In genomic region chr1:23524163-23524562, GRCh38 we compare ENCODE assay signal across 16 cellular contexts. TPM values are rescaled to one million over a fixed set of nuclear protein-coding genes. Genes with fewer than 3 reads are reported as not detected.
DNase-seq lines count a peak whose midpoint lies in the region; ATAC-seq, FAIRE-seq and TF ChIP-seq lines count a peak whose summit lies in the region.
"Had no signal": no experiment of that assay in that cellular context is flagged by ENCODE, and none has a peak within 500 bp of the region (broad histone marks: within the 10 kb centered on the region; RNA-seq: fewer than 3 reads in every experiment).

No MANE protein-coding gene starts in this region.

- peak overlapping the region; percentile 88 for H3K27ac Mint-ChIP-seq in CD4-positive, alpha-beta T cell
- H3K27ac Mint-ChIP-seq in dendritic cell treated with granulocyte-macrophage colony-stimulating factor and Interleukin-4, amounts not matched to agents 40 ng/mL and 50 ng/mL, for 4 days: peak overlapping the region; percentile 25
- H3K27ac Mint-ChIP-seq: activated naive CD4-positive, alpha-beta T cell treated with anti-CD3 and anti-CD28 coated beads, Interleukin-2, amount 50 U/mL, for 24 hours had no signal

- H3K18ac ChIP-seq in mesenchymal stem cell (ENCODE audit: low read depth in 1 of 2, low read length in 2 of 2): no peak overlapping the region

- no peak for FAIRE-seq in small intestine (lab: Jason Lieb, UNC)
- FAIRE-seq: bronchial epithelial cell had no signal

- H3K4me3 Mint-ChIP-seq in CD4-positive, alpha-beta T cell: peak overlapping the region; percentile 30
- no peak overlapping the region for H3K4me3 Mint-ChIP-seq in dendritic cell treated with granulocyte-macrophage colony-stimulating factor and Interleukin-4, amounts not matched to agents 40 ng/mL and 50 ng/mL, for 4 days
- H3K4me3 Mint-ChIP-seq: activated naive CD4-positive, alpha-beta T cell treated with anti-CD3 and anti-CD28 coated beads, Interleukin-2, amount 50 U/mL, for 24 hours had no signal

- no peaks in the 10 kb centered on the region for H3K36me3 Mint-ChIP-seq in CD4-positive, alpha-beta T cell (ENCODE audit: low read depth)
- peaks cover 5% of the 10 kb centered on the region for H3K36me3 Mint-ChIP-seq in dendritic cell treated with granulocyte-macrophage colony-stimulating factor and Interleukin-4, amounts not matched to agents 40 ng/mL and 50 ng/mL, for 4 days (ENCODE audit: low read depth)
- H3K36me3 Mint-ChIP-seq: activated naive CD4-positive, alpha-beta T cell treated with anti-CD3 and anti-CD28 coated beads, Interleukin-2, amount 50 U/mL, for 24 hours had no signal

- peaks cover 5% of the 10 kb centered on the region for H3K79me1 ChIP-seq in mesenchymal stem cell (replicated peaks; ENCODE audit: low read length, poor library complexity, severe bottlenecking)

- H3K79me2 ChIP-seq in Loucy (ENCODE audit: insufficient read depth, low read length): peaks cover 72% of the 10 kb centered on the region

- no peak overlapping the region for H3K27ac ChIP-seq in CD4-positive, alpha-beta T cell (ENCODE audit: low read depth, low read length)
- H3K27ac ChIP-seq in small intestine (ENCODE audit: low read depth in 1 of 2, low read length in 1 of 2): peak overlapping the region; percentile 78 to 87
- H3K27ac ChIP-seq in mesenchymal stem cell (ENCODE audit: low read length, poor library complexity, severe bottlenecking): no peak overlapping the region
- H3K27ac ChIP-seq: C4-2B, GM23248 had no signal

- H2AK5ac ChIP-seq in mesenchymal stem cell (ENCODE audit: low read length, severe bottlenecking): no peak overlapping the region

- H4K20me1 ChIP-seq in Loucy (ENCODE audit: insufficient read depth, low read length, poor library complexity, severe bottlenecking): peaks cover 33% of the 10 kb centered on the region

- CTCF ChIA-PET in CD4-positive, alpha-beta T cell (lab: Charles Lee): interaction anchor here (1.7 to 3.2 kb wide), 4 partner anchors 16 to 113 kb away, joined by 7 to 21 read pairs (median 12); no protein-coding TSS in a partner anchor

- H2BK120ac ChIP-seq in mesenchymal stem cell (ENCODE audit: low read depth, low read length): no peak overlapping the region

- H3K36me3 ChIP-seq in Loucy (ENCODE audit: insufficient read depth, low read length): peaks cover 42% of the 10 kb centered on the region; the same call in 1 of the 2 replicates
- peaks cover 0 to 2% of the 10 kb centered on the region in 2 donors for H3K36me3 ChIP-seq in small intestine (ENCODE audit: control insufficient read depth in 2 of 2, insufficient read depth in 2 of 2, low read length in 2 of 2)
- H3K36me3 ChIP-seq in mesenchymal stem cell (ENCODE audit: control insufficient read depth in 1 of 2, insufficient read depth in 2 of 2, low read depth in 1 of 2, low read length in 2 of 2): peaks cover 0 to 4% of the 10 kb centered on the region in 2 experiments

- no peaks in the 10 kb centered on the region for H3K27me3 ChIP-seq in CD4-positive, alpha-beta T cell (ENCODE audit: control insufficient read depth, insufficient read depth, low read length)
- H3K27me3 ChIP-seq in Loucy (ENCODE audit: insufficient read depth, low read length, poor library complexity, severe bottlenecking) (no peaks in the 10 kb centered on the region), small intestine (ENCODE audit: control insufficient read depth in 2 of 2, insufficient read depth in 2 of 2, low read length in 2 of 2) (no peaks in the 10 kb centered on the region), mesenchymal stem cell (ENCODE audit: control insufficient read depth in 1 of 2, insufficient read depth in 1 of 2, low read length in 2 of 2) (no peaks in the 10 kb centered on the region)

- no peak for ATAC-seq in CD4-positive, alpha-beta T cell (ENCODE audit: poor library complexity)
- ATAC-seq: left cardiac atrium had no signal

- whole genome bisulfite sequencing in small intestine, 3 donors: 5 to 46% (median 28%) methylated on average over 3 of the region's 3 CpGs
- 100% methylated on average over 1 of the region's 3 CpGs for WGBS in mesenchymal stem cell

- H3K4me1 Mint-ChIP-seq in CD4-positive, alpha-beta T cell (ENCODE audit: low read depth): peaks cover 66% of the 10 kb centered on the region
- H3K4me1 Mint-ChIP-seq in dendritic cell treated with granulocyte-macrophage colony-stimulating factor and Interleukin-4, amounts not matched to agents 40 ng/mL and 50 ng/mL, for 4 days (ENCODE audit: low read depth): peaks cover 61% of the 10 kb centered on the region

- no peak overlapping the region for H4K91ac ChIP-seq in mesenchymal stem cell (ENCODE audit: low read length)

- POLR2A ChIA-PET in CD4-positive, alpha-beta T cell (lab: Charles Lee): interaction anchor here (0.6 to 5.9 kb wide), 8 partner anchors 16 to 103 kb away, joined by 3 to 38 read pairs (median 4); partner anchors contain the start of gene ID3

- no peak overlapping the region for H3K14ac ChIP-seq in mesenchymal stem cell (ENCODE audit: low read length in 2 of 2)

- H2BK5ac ChIP-seq in mesenchymal stem cell (ENCODE audit: low read depth, low read length, poor library complexity, severe bottlenecking): no peak overlapping the region

- H2BK15ac ChIP-seq in mesenchymal stem cell (ENCODE audit: low read depth, poor library complexity, severe bottlenecking): no peak overlapping the region

- intact Hi-C loops in CD4-positive, alpha-beta T cell (cut with DNase I, micrococcal nuclease): no loop called here
- intact Hi-C loops in dendritic cell treated with granulocyte-macrophage colony-stimulating factor and Interleukin-4, amounts not matched to agents 40 ng/mL and 50 ng/mL, for 4 days (cut with micrococcal nuclease): no loop called here

- H3K9me2 ChIP-seq in Loucy (replicated peaks; ENCODE audit: low read depth, low read length): no peaks in the 10 kb centered on the region

- no peak for TF ChIP-seq CTCF in CD4-positive, alpha-beta T cell (IDR thresholded peaks at IDR 0.05)
- TF ChIP-seq CTCF in Loucy (conservative IDR thresholded peaks at IDR 0.05; ENCODE audit: low read length): no peak

- peaks cover 18% of the 10 kb centered on the region for H3F3A ChIP-seq in Loucy (ENCODE audit: low read depth)

- H3K9me3 ChIP-seq in CD4-positive, alpha-beta T cell (ENCODE audit: control insufficient read depth, low read length): no peaks in the 10 kb centered on the region
- H3K9me3 ChIP-seq in Loucy (ENCODE audit: insufficient read depth, low read depth, low read length): no peaks in the 10 kb centered on the region
- no peaks in the 10 kb centered on the region for H3K9me3 ChIP-seq in small intestine (ENCODE audit: control insufficient read depth, low read depth)
- H3K9me3 ChIP-seq in mesenchymal stem cell (ENCODE audit: control insufficient read depth, low read length): no peaks in the 10 kb centered on the region

- H3K4me3 ChIP-seq in Loucy (ENCODE audit: low read length, poor library complexity, severe bottlenecking): peak overlapping the region; percentile 93
- H3K4me3 ChIP-seq in small intestine (ENCODE audit: low read depth in 1 of 2, low read length in 2 of 2): no peak overlapping the region
- no peak overlapping the region for H3K4me3 ChIP-seq in mesenchymal stem cell (ENCODE audit: insufficient read depth in 1 of 2, low read depth in 1 of 2, low read length in 2 of 2)
- H3K4me3 ChIP-seq: GM23248, SK-N-MC had no signal

- peak overlapping the region; percentile 95 for H3K4me2 ChIP-seq in Loucy (ENCODE audit: low read depth, low read length, poor library complexity, severe bottlenecking)
- H3K4me2 ChIP-seq in mesenchymal stem cell (ENCODE audit: low read length, poor library complexity, severe bottlenecking): no peak overlapping the region

- H3K4me1 ChIP-seq in Loucy (ENCODE audit: insufficient read depth, low read length, poor library complexity, severe bottlenecking) (peaks cover 52% of the 10 kb centered on the region), small intestine (ENCODE audit: control insufficient read depth in 2 of 2, insufficient read depth in 1 of 2, low read depth in 1 of 2, low read length in 1 of 2) (peaks cover 17 to 24% of the 10 kb centered on the region in 2 donors), mesenchymal stem cell (ENCODE audit: control insufficient read depth, insufficient read depth, low read depth, low read length) (peaks cover 5% of the 10 kb centered on the region)

- no peaks in the 10 kb centered on the region for H3K27me3 Mint-ChIP-seq in CD4-positive, alpha-beta T cell
- no peaks in the 10 kb centered on the region for H3K27me3 Mint-ChIP-seq in dendritic cell treated with granulocyte-macrophage colony-stimulating factor and Interleukin-4, amounts not matched to agents 40 ng/mL and 50 ng/mL, for 4 days
- H3K27me3 Mint-ChIP-seq: activated naive CD4-positive, alpha-beta T cell treated with anti-CD3 and anti-CD28 coated beads, Interleukin-2, amount 50 U/mL, for 24 hours had no signal

- H2BK12ac ChIP-seq in mesenchymal stem cell (ENCODE audit: low read length in 2 of 2): no peak overlapping the region

- no peak overlapping the region for H4K8ac ChIP-seq in mesenchymal stem cell (ENCODE audit: low read length)

- no peak overlapping the region for H3K23ac ChIP-seq in mesenchymal stem cell (ENCODE audit: low read length in 2 of 2)

- H2AFZ ChIP-seq in Loucy (ENCODE audit: low read length) (no peak overlapping the region), mesenchymal stem cell (ENCODE audit: low read depth, low read length) (no peak overlapping the region)
- H2AFZ ChIP-seq: GM23248 had no signal

- H3K9me3 Mint-ChIP-seq in CD4-positive, alpha-beta T cell: no peaks in the 10 kb centered on the region
- no peaks in the 10 kb centered on the region for H3K9me3 Mint-ChIP-seq in dendritic cell treated with granulocyte-macrophage colony-stimulating factor and Interleukin-4, amounts not matched to agents 40 ng/mL and 50 ng/mL, for 4 days
- H3K9me3 Mint-ChIP-seq: activated naive CD4-positive, alpha-beta T cell treated with anti-CD3 and anti-CD28 coated beads, Interleukin-2, amount 50 U/mL, for 24 hours had no signal

- H3K4ac ChIP-seq in mesenchymal stem cell (ENCODE audit: low read depth in 1 of 2, low read length in 2 of 2): no peak overlapping the region

- DNase-seq in CD4-positive, alpha-beta T cell: no peak
- DNase-seq in small intestine (peak; percentile 75), NOMO-1 treated with DMSO at 0.1 percent for 48 hours (lab: John Stamatoyannopoulos, UW; ENCODE audit: unreplicated experiment) (no peak), MV-4-11 (lab: John Stamatoyannopoulos, UW) (no peak), mesenchymal stem cell (no peak)
- DNase-seq: effector CD4-positive, alpha-beta T cell; EL; GM23248; hippocampal formation; left cardiac atrium had no signal

- H3K9ac ChIP-seq in Loucy (ENCODE audit: low read depth, low read length, poor library complexity, severe bottlenecking) (peak overlapping the region; percentile 98), mesenchymal stem cell (ENCODE audit: low read length) (no peak overlapping the region)
- H3K9ac ChIP-seq: GM23248 had no signal

RNA-seq across cellular contexts. Expression of gene E2F2, which starts 6.9 kb away (rescaled TPM):
- under 1 TPM; 0.50 to 0.69 TPM for total RNA-seq in CD4-positive, alpha-beta T cell
- polyA plus RNA-seq in small intestine: 1 to 10 TPM; 1.9 to 4.0 (median 2.2) TPM
- 0.59 TPM for polyA plus RNA-seq in mesenchymal stem cell (2013, experiment 1 of 2)
- 0.44 TPM for polyA plus RNA-seq in mesenchymal stem cell (2013, experiment 2 of 2)

RNA-seq across cellular contexts. Expression of gene ID3, which starts 35.1 kb away (rescaled TPM):
- total RNA-seq in CD4-positive, alpha-beta T cell: 10 to 100 TPM; 89.8 to 90.4 TPM
- 100 to 1,000 TPM in 2 of 3 donors, 10 to 100 TPM in 1; 78.1 to 135 (median 115) TPM for polyA plus RNA-seq in small intestine
- 497 TPM for polyA plus RNA-seq in mesenchymal stem cell (2013, experiment 1 of 2)
- 504 TPM for polyA plus RNA-seq in mesenchymal stem cell (2013, experiment 2 of 2)

RNA-seq across cellular contexts. Expression of gene ASAP3, which starts 40.2 kb away (rescaled TPM):
- 1 to 10 TPM in 1 of 2 experiments, under 1 TPM in 1; 0.81 to 1.2 TPM for total RNA-seq in CD4-positive, alpha-beta T cell
- 1 to 10 TPM; 1.9 to 8.6 (median 2.2) TPM for polyA plus RNA-seq in small intestine
- 18.6 TPM for polyA plus RNA-seq in mesenchymal stem cell (2013, experiment 1 of 2)
- polyA plus RNA-seq in mesenchymal stem cell (2013, experiment 2 of 2): 18.9 TPM

Comparison
In these comparisons a context has a peak if more than half of its experiments do, and no peak if none do; other contexts are left out.
1. H3K27ac ChIP-seq: peak in small intestine (2 of 2); none in CD4-positive, alpha-beta T cell (single experiment) and mesenchymal stem cell (single experiment).